ENCODE assay signal across 8 cellular contexts in the genomic region with DNA sequence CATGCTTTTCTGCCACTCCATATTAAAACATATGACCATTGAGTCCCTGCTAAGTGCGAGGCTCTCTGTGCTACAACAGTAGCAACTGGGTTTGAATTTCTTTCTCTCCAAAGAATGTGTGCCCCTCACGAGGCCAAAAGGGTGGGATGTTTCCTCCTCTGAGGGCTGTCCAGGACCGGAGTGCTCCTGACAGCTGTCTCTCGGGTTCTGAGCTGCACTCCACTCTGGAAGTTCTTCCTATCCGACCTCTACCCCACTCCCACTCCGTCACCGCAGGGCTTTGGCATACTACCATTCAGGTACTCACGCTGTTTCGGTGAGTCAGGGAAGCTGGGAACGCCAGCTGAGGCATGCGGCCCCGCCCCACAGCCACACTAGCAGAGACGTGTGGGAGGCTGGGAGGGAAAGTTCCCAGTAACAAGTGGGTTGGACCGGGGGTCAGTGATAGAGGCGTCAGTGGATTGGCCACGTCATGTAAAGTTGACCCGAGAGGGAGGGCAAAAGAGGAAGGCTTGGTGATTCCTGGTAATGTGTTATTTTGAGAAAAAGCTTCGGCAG. TPM values are rescaled to one million over a fixed set of nuclear protein-coding genes. Genes with fewer than 3 reads are reported as not detected.
A peak's percentile ranks its signal among the peaks of the same experiment; 100 is the strongest.
DNase-seq lines count a peak whose midpoint lies in the region; ATAC-seq and TF ChIP-seq lines count a peak whose summit lies in the region.

No MANE protein-coding gene starts in this region.

- DNase-seq in NCI-H2227 treated with DMSO at 0.1 percent for 48 hours (lab: John Stamatoyannopoulos, UW) (peak; percentile 81), ecto neural progenitor cell (ENCODE audit: low spot score) (peak; percentile 71), lower lobe of right lung (peak; percentile 93)
- peak; percentile 80 to 81 for DNase-seq in activated CD4-positive, alpha-beta T cell treated with anti-CD3 and anti-CD28 coated beads for 4 hours
- DNase-seq in stimulated activated CD4-positive, alpha-beta T cell treated with anti-CD3 and anti-CD28 coated beads, TNF-alpha, amount 100 ng/mL, for 24 hours (ENCODE audit: low read depth in 3 of 3): peak; percentile 57 to 87 (median 65)

- peak; percentile 21 for ATAC-seq in GM19455 (IDR thresholded peaks at IDR 0.05; ENCODE audit: unreplicated experiment)
- peak; percentile 86 to 88 for ATAC-seq in lower lobe of right lung
- no peak for ATAC-seq in HG03432 (IDR thresholded peaks at IDR 0.05; ENCODE audit: unreplicated experiment)

- TF ChIP-seq CTCF in lower lobe of right lung (IDR thresholded peaks at IDR 0.05): no peak

- intact Hi-C loops in lower lobe of right lung (cut with DNase I): no loop called here

- peaks cover 26% of the 10 kb centered on the region for H3K4me1 ChIP-seq in ACC112 (ENCODE audit: control insufficient read depth, insufficient read depth, low read length, unreplicated experiment)
- H3K4me1 ChIP-seq in lower lobe of right lung: peaks cover 73% of the 10 kb centered on the region

- peaks cover 29% of the 10 kb centered on the region for H3K79me2 ChIP-seq in ACC112 (ENCODE audit: control insufficient read depth, insufficient read depth, low read length, unreplicated experiment)

- H3K36me3 ChIP-seq in ACC112 (ENCODE audit: insufficient read depth, low read length) (peaks cover 3% of the 10 kb centered on the region; the same call in 1 of the 2 replicates), lower lobe of right lung (peaks cover 45% of the 10 kb centered on the region)

- peak overlapping the region; percentile 96 for H3K27ac ChIP-seq in ACC112 (ENCODE audit: low read depth, low read length)
- peak overlapping the region; percentile 91 for H3K27ac ChIP-seq in lower lobe of right lung

- H3K9me3 ChIP-seq in lower lobe of right lung: no peaks in the 10 kb centered on the region

- H2AFZ ChIP-seq in ACC112 (ENCODE audit: low read length, unreplicated experiment): no peak overlapping the region

- H3K4me3 ChIP-seq in ACC112 (ENCODE audit: low read depth, low read length) (peak overlapping the region; percentile 82), lower lobe of right lung (peak overlapping the region; percentile 64)

- no peaks in the 10 kb centered on the region for H3K27me3 ChIP-seq in ACC112 (ENCODE audit: insufficient read depth, low read length)
- H3K27me3 ChIP-seq in lower lobe of right lung (ENCODE audit: low read depth): no peaks in the 10 kb centered on the region

RNA-seq across cellular contexts. Expression of gene SLC50A1, which starts 0.7 kb away (rescaled TPM):
- total RNA-seq in lower lobe of right lung: 42.6 TPM

RNA-seq across cellular contexts. Expression of gene DPM3, which starts 5.4 kb away (rescaled TPM):
- total RNA-seq in lower lobe of right lung: 62.3 TPM

RNA-seq across cellular contexts. Expression of gene EFNA1, which starts 7.3 kb away (rescaled TPM):
- 144 TPM for total RNA-seq in lower lobe of right lung

RNA-seq across cellular contexts. Expression of gene KRTCAP2, which starts 38.2 kb away (rescaled TPM):
- 173 TPM for total RNA-seq in lower lobe of right lung

RNA-seq across cellular contexts. Expression of gene TRIM46, which starts 38.7 kb away (rescaled TPM):
- 0.35 TPM for total RNA-seq in lower lobe of right lung
